Comparison of ENCODE assay signal across 17 cellular contexts in the genomic region with DNA sequence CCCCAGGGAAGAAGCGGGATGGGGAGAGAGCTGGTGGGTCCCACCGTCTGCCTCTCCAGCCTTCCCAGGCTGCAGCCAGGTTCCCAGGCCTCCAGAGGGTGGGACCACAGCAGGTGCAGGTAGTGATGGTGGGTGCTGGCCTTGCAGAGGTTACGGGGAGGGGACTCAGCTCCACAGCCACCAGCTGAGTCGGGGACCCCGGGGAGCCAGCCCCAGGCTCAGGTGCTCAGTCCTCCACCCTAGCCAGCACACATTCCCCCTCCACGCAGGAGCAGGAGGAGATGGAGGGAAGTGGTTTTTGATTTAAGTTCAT. TPM values are rescaled to one million over a fixed set of nuclear protein-coding genes. Genes with fewer than 3 reads are reported as not detected.
A peak's percentile ranks its signal among the peaks of the same experiment; 100 is the strongest.
DNase-seq lines count a peak whose midpoint lies in the region; ATAC-seq, FAIRE-seq and TF ChIP-seq lines count a peak whose summit lies in the region.
"Had no signal": no experiment of that assay in that cellular context is flagged by ENCODE, and none has a peak within 500 bp of the region (broad histone marks: within the 10 kb centered on the region; RNA-seq: fewer than 3 reads in every experiment).

No MANE protein-coding gene starts in this region.

- H3K4me3 Mint-ChIP-seq in GM23338 (peak overlapping the region; percentile 55; the same call in 1 of the 3 replicates), neural crest cell (peak overlapping the region; percentile 78)
- H3K4me3 Mint-ChIP-seq: stimulated activated naive CD8-positive, alpha-beta T cell treated with anti-CD3 and anti-CD28 coated beads, Interleukin-15, amount 100 ng/mL, for 72 hours; T-helper 1 cell treated with Interleukin-12 subunit alpha and Interleukin-12 subunit beta and Interleukin-4 antibody, amounts not matched to agents 30 μg/mL and 1 μg/mL, for 36 hours had no signal

- H3K9me3 ChIP-seq in K562 (replicated peaks; ENCODE audit: control insufficient read depth, insufficient read depth, low read depth, low read length), result no peaks in the 10 kb centered on the region
- H3K9me3 ChIP-seq: body of pancreas, mucosa of descending colon had no signal

- no peaks in the 10 kb centered on the region for H3K9me2 ChIP-seq in GM23338 (ENCODE audit: insufficient read depth)

- intact Hi-C loops in K562 (cut with micrococcal nuclease), result no loop called here

- ATAC-seq in GM23338 (no peak), K562 (no peak), HG02571 (IDR thresholded peaks at IDR 0.05; ENCODE audit: unreplicated experiment) (no peak), HG02759 (IDR thresholded peaks at IDR 0.05; ENCODE audit: unreplicated experiment) (no peak)
- ATAC-seq: mucosa of descending colon; stimulated activated naive CD8-positive, alpha-beta T cell treated with anti-CD3 and anti-CD28 coated beads, Interleukin-15, amount 100 ng/mL, for 72 hours had no signal

- H3K36me3 ChIP-seq in GM23338 (ENCODE audit: insufficient read depth) (no peaks in the 10 kb centered on the region; the same call in 1 of the 2 replicates), K562 (ENCODE audit: control insufficient read depth, insufficient read depth, low read length) (peaks cover 49% of the 10 kb centered on the region; the same call in 2 of the 3 replicates)

- CTCF ChIA-PET in K562 (lab: Yijun Ruan, JAX; ENCODE audit: low intra/inter-chr PET ratio), result interaction anchor here (1.0 kb wide), 1 partner anchor 354 kb away, joined by 3 read pairs; no protein-coding TSS in a partner anchor

- H3K27ac ChIP-seq in GM23338 (ENCODE audit: low read depth), result no peak overlapping the region
- H3K27ac ChIP-seq in K562 (ENCODE audit: extremely low read depth, low read depth, low read length), result no peak overlapping the region

- no peaks in the 10 kb centered on the region for H3K79me2 ChIP-seq in GM23338 (replicated peaks; ENCODE audit: insufficient read depth)
- no peaks in the 10 kb centered on the region for H3K79me2 ChIP-seq in K562 (ENCODE audit: control insufficient read depth, insufficient read depth, low read length)

- peaks cover 19% of the 10 kb centered on the region; the same call in 1 of the 2 replicates for H3K27me3 ChIP-seq in GM23338 (ENCODE audit: insufficient read depth)
- no peaks in the 10 kb centered on the region for H3K27me3 ChIP-seq in K562 (ENCODE audit: control insufficient read depth in 2 of 2, insufficient read depth in 2 of 2, low read length in 2 of 2)
- H3K27me3 ChIP-seq: body of pancreas had no signal

- peaks cover 18% of the 10 kb centered on the region for H3F3A ChIP-seq in GM23338 (replicated peaks; ENCODE audit: low read depth)

- no peak overlapping the region for H2AFZ ChIP-seq in GM23338
- H2AFZ ChIP-seq in K562 (ENCODE audit: low read depth, low read length), result no peak overlapping the region

- H3K4me2 ChIP-seq in GM23338, result no peak overlapping the region; the same call in 1 of the 2 replicates
- H3K4me2 ChIP-seq in K562 (ENCODE audit: insufficient read depth, low read length), result no peak overlapping the region

- no peak for FAIRE-seq in K562 (lab: Jason Lieb, UNC)
- FAIRE-seq: RCC 7860 had no signal

- TF ChIP-seq RAD21 in K562 (CRISPR knock-in tag; conservative IDR thresholded peaks at IDR 0.05 in 1 of 2, IDR thresholded peaks at IDR 0.05 in 1 of 2), result no peak

- H3K9me3 Mint-ChIP-seq in GM23338 (no peaks in the 10 kb centered on the region), neural crest cell (no peaks in the 10 kb centered on the region)
- H3K9me3 Mint-ChIP-seq: CD14-positive monocyte; immature natural killer cell; stimulated activated naive CD8-positive, alpha-beta T cell treated with anti-CD3 and anti-CD28 coated beads, Interleukin-15, amount 100 ng/mL, for 72 hours; T-helper 1 cell treated with Interleukin-12 subunit alpha and Interleukin-12 subunit beta and Interleukin-4 antibody, amounts not matched to agents 30 μg/mL and 1 μg/mL, for 36 hours had no signal

- POLR2A ChIA-PET in K562 (lab: Yijun Ruan, JAX), result no interaction called here

- DNase-seq in GM23338 (ENCODE audit: low spot score), result no peak
- DNase-seq in K562 (ENCODE audit: extremely low read depth in 1 of 4, low spot score in 3 of 4), result no peak
- no peak for DNase-seq in neural crest cell (ENCODE audit: low read depth, low spot score)
- DNase-seq in stimulated activated CD4-positive, alpha-beta T cell treated with anti-CD3 and anti-CD28 coated beads, Interleukin-4, amount 100 ng/mL, for 24 hours, result no peak
- DNase-seq: activated CD4-positive, alpha-beta T cell treated with anti-CD3 and anti-CD28 coated beads, Interleukin-2, amount 50 U/mL, for 1 hour; activated effector memory CD4-positive, alpha-beta T cell treated with Interleukin-2 at 50 U/mL for 16 hours; foreskin melanocyte; NCI-H510A treated with DMSO at 0.1 percent for 48 hours had no signal

- TF ChIP-seq CTCF in GM23338 (conservative IDR thresholded peaks at IDR 0.05; ENCODE audit: low read depth in 2 of 2) (no peak), K562 (IDR thresholded peaks at IDR 0.05 in 2 of 3, conservative IDR thresholded peaks at IDR 0.05 in 1 of 3; ENCODE audit: insufficient read depth in 2 of 3, low read depth in 1 of 3, low read length in 3 of 3) (no peak), neural crest cell (conservative IDR thresholded peaks at IDR 0.05) (no peak)

- BruUV-seq in K562 (replicated peaks; lab: Mats Ljungman, UMichigan), result TSS peak; percentile 47

- no peak overlapping the region for H3K27ac Mint-ChIP-seq in GM23338
- H3K27ac Mint-ChIP-seq in neural crest cell (ENCODE audit: unreplicated experiment), result no peak overlapping the region

- no peak for TF ChIP-seq POLR2A in K562 (conservative IDR thresholded peaks at IDR 0.05)

- peaks cover 5% of the 10 kb centered on the region; the same call in 1 of the 2 replicates for H3K4me1 ChIP-seq in GM23338 (ENCODE audit: insufficient read depth)
- peaks cover 3 to 62% of the 10 kb centered on the region in 2 experiments; a peak in 4 of 5 replicates for H3K4me1 ChIP-seq in K562 (replicated peaks in 1 of 2; ENCODE audit: control insufficient read depth in 2 of 2, insufficient read depth in 2 of 2, low read length in 2 of 2)

- H3K4me1 Mint-ChIP-seq in GM23338 (peaks cover 15% of the 10 kb centered on the region; the same call in 2 of the 3 replicates), neural crest cell (peaks cover 18% of the 10 kb centered on the region)

- H4K20me1 ChIP-seq in GM23338 (replicated peaks; ENCODE audit: insufficient read depth) (no peaks in the 10 kb centered on the region; the same call in 1 of the 2 replicates), K562 (replicated peaks; ENCODE audit: control insufficient read depth, insufficient read depth, low read length) (no peaks in the 10 kb centered on the region)

- H3K27me3 Mint-ChIP-seq in GM23338 (ENCODE audit: insufficient read depth, low read depth, poor library complexity), result peaks cover 21% of the 10 kb centered on the region
- H3K27me3 Mint-ChIP-seq in neural crest cell (ENCODE audit: low read depth), result peaks cover 7% of the 10 kb centered on the region
- H3K27me3 Mint-ChIP-seq: stimulated activated naive CD8-positive, alpha-beta T cell treated with anti-CD3 and anti-CD28 coated beads, Interleukin-15, amount 100 ng/mL, for 72 hours had no signal

- in situ Hi-C loops in K562 (cut with MboI), result no loop called here

- no peak for TF ChIP-seq EP300 in K562 (IDR thresholded peaks at IDR 0.05; ENCODE audit: low read length)

- H3K36me3 Mint-ChIP-seq in GM23338 (ENCODE audit: low read depth) (peaks cover 15% of the 10 kb centered on the region), neural crest cell (ENCODE audit: low read depth) (no peaks in the 10 kb centered on the region)
- H3K36me3 Mint-ChIP-seq: immature natural killer cell had no signal

- H3K9ac ChIP-seq in K562 (ENCODE audit: insufficient read depth in 1 of 2, low read depth in 2 of 2, low read length in 2 of 2), result peak overlapping the region in 1 of 2 experiments; percentile 75; a peak in 2 of 4 replicates

- 90% methylated on average over 4 of the region's 6 CpGs for WGBS in K562 (ENCODE audit: insufficient coverage, low coverage, missing lambda C conversion rate)

- no peak overlapping the region for H3K4me3 ChIP-seq in GM23338
- no peak overlapping the region for H3K4me3 ChIP-seq in K562
- H3K4me3 ChIP-seq: body of pancreas, mucosa of descending colon had no signal

- peaks cover 3% of the 10 kb centered on the region for H3K9me1 ChIP-seq in K562 (ENCODE audit: control insufficient read depth, insufficient read depth, low read length)

RNA-seq across cellular contexts. Expression of gene TP53I13, which starts 5.0 kb away (rescaled TPM):
- 28.6 and 38.9 TPM in 2 replicates for total RNA-seq in GM23338 (2014; rRNA removed; shearing (Covaris generic))
- polyA plus RNA-seq in GM23338 (2016; fragmentation: Nextera tagmentation; extraction: Ambion mirVana), result 21.0 and 21.4 TPM in 2 replicates
- total RNA-seq in K562 (2011; cell fraction: chromatin; rRNA removed; ENCODE audit: low replicate concordance), result 13.5 and 50.0 TPM in 2 replicates
- total RNA-seq in K562 (2011; cell fraction: nucleolus; rRNA removed), result 63.0 and 73.5 TPM in 2 replicates
- 36.1 and 46.0 TPM in 2 replicates for total RNA-seq in K562 (2011; cell fraction: nucleoplasm; rRNA removed)
- total RNA-seq in K562 (2014; rRNA removed), result 25.2 and 27.6 TPM in 2 replicates
- 1.8 and 3.3 TPM in 2 replicates for total RNA-seq in K562 (2014; rRNA removed; fragmentation: Illumina TruSeq; extraction: Trizol)
- total RNA-seq in K562 (2015; rRNA removed; fragmentation: Illumina TruSeq; extraction: Trizol), result 13.0 and 13.9 TPM in 2 replicates
- total RNA-seq in K562 (2021), result 24.5 and 28.3 TPM in 2 replicates
- 9.1 and 10.3 TPM in 2 replicates for polyA plus RNA-seq in K562 (2011; rRNA removed)
- polyA plus RNA-seq in K562 (2011; cell fraction: cytosol; rRNA removed), result 9.9 and 48.3 TPM in 2 replicates
- 48.7 and 101 TPM in 2 replicates for polyA plus RNA-seq in K562 (2011; cell fraction: nucleus; rRNA removed)
- polyA plus RNA-seq in K562 (2012), result 16.9 and 38.4 TPM in 2 replicates
- 4.7 and 13.5 TPM in 2 replicates for polyA plus RNA-seq in K562 (2014; fragmentation: Illumina TruSeq; extraction: Trizol)
- polyA plus RNA-seq in K562 (2014; fragmentation: Nextera tagmentation; extraction: Ambion mirVana), result under 1 TPM; 0.08 to 0.13 TPM
- polyA plus RNA-seq in K562 (2014; rRNA removed), result 23.8 and 27.2 TPM in 2 replicates
- 1.5 and 4.3 TPM in 2 replicates for polyA minus RNA-seq in K562 (2011; rRNA and poly(A)+ RNA removed)
- 16.0 and 22.0 TPM in 2 replicates for polyA minus RNA-seq in K562 (2011; cell fraction: cytosol; rRNA and poly(A)+ RNA removed)
- polyA minus RNA-seq in K562 (2011; cell fraction: nucleus; rRNA and poly(A)+ RNA removed), result 17.6 and 17.8 TPM in 2 replicates
- total RNA-seq in neural crest cell, result 34.3 and 35.0 TPM in 2 replicates

RNA-seq across cellular contexts. Expression of gene ABHD15, which starts 6.7 kb away (rescaled TPM):
- 2.5 and 2.6 TPM in 2 replicates for total RNA-seq in GM23338 (2014; rRNA removed; shearing (Covaris generic))
- polyA plus RNA-seq in GM23338 (2016; fragmentation: Nextera tagmentation; extraction: Ambion mirVana) (0.27 and 0.92 TPM in 2 replicates), K562 (2011; rRNA removed) (0.85 and 1.8 TPM in 2 replicates), K562 (2014; fragmentation: Illumina TruSeq; extraction: Trizol) (2.4 and 2.5 TPM in 2 replicates), K562 (2014; fragmentation: Nextera tagmentation; extraction: Ambion mirVana) (under 1 TPM; 0.85 to 0.97 TPM), K562 (2014; rRNA removed) (2.1 and 2.9 TPM in 2 replicates)
- 4.0 and 8.2 TPM in 2 replicates for total RNA-seq in K562 (2011; cell fraction: chromatin; rRNA removed; ENCODE audit: low replicate concordance)
- total RNA-seq in K562 (2011; cell fraction: nucleolus; rRNA removed), result 6.7 and 7.8 TPM in 2 replicates
- total RNA-seq in K562 (2011; cell fraction: nucleoplasm; rRNA removed), result 4.4 and 5.1 TPM in 2 replicates
- total RNA-seq in K562 (2014; rRNA removed) (2.4 and 3.1 TPM in 2 replicates), K562 (2014; rRNA removed; fragmentation: Illumina TruSeq; extraction: Trizol) (2.0 and 2.2 TPM in 2 replicates), K562 (2015; rRNA removed; fragmentation: Illumina TruSeq; extraction: Trizol) (3.8 and 4.2 TPM in 2 replicates), K562 (2021) (4.0 and 4.2 TPM in 2 replicates), neural crest cell (3.7 and 4.2 TPM in 2 replicates)
- 0.83 and 3.0 TPM in 2 replicates for polyA plus RNA-seq in K562 (2011; cell fraction: cytosol; rRNA removed)
- 1.4 and 2.9 TPM in 2 replicates for polyA plus RNA-seq in K562 (2011; cell fraction: nucleus; rRNA removed)
- 3.2 and 5.4 TPM in 2 replicates for polyA plus RNA-seq in K562 (2012)
- 1.6 and 3.6 TPM in 2 replicates for polyA minus RNA-seq in K562 (2011; rRNA and poly(A)+ RNA removed)
- 1.5 and 2.9 TPM in 2 replicates for polyA minus RNA-seq in K562 (2011; cell fraction: cytosol; rRNA and poly(A)+ RNA removed)
- polyA minus RNA-seq in K562 (2011; cell fraction: nucleus; rRNA and poly(A)+ RNA removed), result 1.7 and 2.8 TPM in 2 replicates

RNA-seq across cellular contexts. Expression of gene GIT1, which starts 15.9 kb away (rescaled TPM):
- 48.2 and 60.9 TPM in 2 replicates for total RNA-seq in GM23338 (2014; rRNA removed; shearing (Covaris generic))
- polyA plus RNA-seq in GM23338 (2016; fragmentation: Nextera tagmentation; extraction: Ambion mirVana) (15.9 and 16.2 TPM in 2 replicates), K562 (2011; rRNA removed) (15.9 and 16.5 TPM in 2 replicates), K562 (2014; fragmentation: Illumina TruSeq; extraction: Trizol) (29.9 and 31.2 TPM in 2 replicates), K562 (2014; fragmentation: Nextera tagmentation; extraction: Ambion mirVana) (under 1 TPM; 0.35 to 0.38 TPM), K562 (2014; rRNA removed) (21.4 and 21.6 TPM in 2 replicates)
- total RNA-seq in K562 (2011; cell fraction: chromatin; rRNA removed; ENCODE audit: low replicate concordance), result 26.1 and 92.6 TPM in 2 replicates
- 53.0 and 61.9 TPM in 2 replicates for total RNA-seq in K562 (2011; cell fraction: nucleolus; rRNA removed)
- 24.8 and 33.5 TPM in 2 replicates for total RNA-seq in K562 (2011; cell fraction: nucleoplasm; rRNA removed)
- total RNA-seq in K562 (2014; rRNA removed) (22.6 and 27.5 TPM in 2 replicates), K562 (2014; rRNA removed; fragmentation: Illumina TruSeq; extraction: Trizol) (7.2 and 11.4 TPM in 2 replicates), K562 (2015; rRNA removed; fragmentation: Illumina TruSeq; extraction: Trizol) (17.1 and 17.3 TPM in 2 replicates), K562 (2021) (31.3 and 35.3 TPM in 2 replicates), neural crest cell (89.3 and 96.5 TPM in 2 replicates)
- polyA plus RNA-seq in K562 (2011; cell fraction: cytosol; rRNA removed), result 12.4 and 42.3 TPM in 2 replicates
- polyA plus RNA-seq in K562 (2011; cell fraction: nucleus; rRNA removed), result 30.8 and 82.9 TPM in 2 replicates
- polyA plus RNA-seq in K562 (2012), result 22.2 and 29.8 TPM in 2 replicates
- 7.8 and 14.8 TPM in 2 replicates for polyA minus RNA-seq in K562 (2011; rRNA and poly(A)+ RNA removed)
- polyA minus RNA-seq in K562 (2011; cell fraction: cytosol; rRNA and poly(A)+ RNA removed), result 22.0 and 24.6 TPM in 2 replicates
- 21.4 and 31.9 TPM in 2 replicates for polyA minus RNA-seq in K562 (2011; cell fraction: nucleus; rRNA and poly(A)+ RNA removed)

RNA-seq across cellular contexts. Expression of gene ANKRD13B, which starts 19.4 kb away (rescaled TPM):
- 55.0 and 57.4 TPM in 2 replicates for total RNA-seq in GM23338 (2014; rRNA removed; shearing (Covaris generic))
- 8.2 and 9.6 TPM in 2 replicates for polyA plus RNA-seq in GM23338 (2016; fragmentation: Nextera tagmentation; extraction: Ambion mirVana)
- total RNA-seq in K562 (2011; cell fraction: chromatin; rRNA removed; ENCODE audit: low replicate concordance), result 17.2 and 53.9 TPM in 2 replicates
- total RNA-seq in K562 (2011; cell fraction: nucleolus; rRNA removed), result 37.9 and 41.4 TPM in 2 replicates
- 20.8 and 22.1 TPM in 2 replicates for total RNA-seq in K562 (2011; cell fraction: nucleoplasm; rRNA removed)
- 15.8 and 17.1 TPM in 2 replicates for total RNA-seq in K562 (2014; rRNA removed)
- total RNA-seq in K562 (2014; rRNA removed; fragmentation: Illumina TruSeq; extraction: Trizol), result 2.5 and 3.5 TPM in 2 replicates
- total RNA-seq in K562 (2015; rRNA removed; fragmentation: Illumina TruSeq; extraction: Trizol), result 4.3 and 5.0 TPM in 2 replicates
- total RNA-seq in K562 (2021), result 22.3 and 28.1 TPM in 2 replicates
- 4.6 and 6.5 TPM in 2 replicates for polyA plus RNA-seq in K562 (2011; rRNA removed)
- polyA plus RNA-seq in K562 (2011; cell fraction: cytosol; rRNA removed), result 3.9 and 14.6 TPM in 2 replicates
- 28.4 and 73.6 TPM in 2 replicates for polyA plus RNA-seq in K562 (2011; cell fraction: nucleus; rRNA removed)
- 9.4 and 11.3 TPM in 2 replicates for polyA plus RNA-seq in K562 (2012)
- 10.3 and 11.7 TPM in 2 replicates for polyA plus RNA-seq in K562 (2014; fragmentation: Illumina TruSeq; extraction: Trizol)
- under 1 TPM; 0.15 to 0.59 TPM for polyA plus RNA-seq in K562 (2014; fragmentation: Nextera tagmentation; extraction: Ambion mirVana)
- 14.2 and 15.6 TPM in 2 replicates for polyA plus RNA-seq in K562 (2014; rRNA removed)
- polyA minus RNA-seq in K562 (2011; rRNA and poly(A)+ RNA removed), result 2.5 and 3.7 TPM in 2 replicates
- 8.7 and 9.4 TPM in 2 replicates for polyA minus RNA-seq in K562 (2011; cell fraction: cytosol; rRNA and poly(A)+ RNA removed)
- 11.3 and 11.8 TPM in 2 replicates for polyA minus RNA-seq in K562 (2011; cell fraction: nucleus; rRNA and poly(A)+ RNA removed)
- 65.0 and 70.0 TPM in 2 replicates for total RNA-seq in neural crest cell
- polyA plus RNA-seq: CD14-positive monocyte had no signal

RNA-seq across cellular contexts. Expression of gene CORO6, which starts 49.2 kb away (rescaled TPM):
- 5.0 and 5.2 TPM in 2 replicates for total RNA-seq in GM23338 (2014; rRNA removed; shearing (Covaris generic))
- polyA plus RNA-seq in GM23338 (2016; fragmentation: Nextera tagmentation; extraction: Ambion mirVana) (2.5 and 2.6 TPM in 2 replicates), K562 (2011; rRNA removed) (9.8 and 11.9 TPM in 2 replicates), K562 (2014; fragmentation: Illumina TruSeq; extraction: Trizol) (2.4 and 3.1 TPM in 2 replicates), K562 (2014; fragmentation: Nextera tagmentation; extraction: Ambion mirVana) (under 1 TPM; 0.04 to 0.11 TPM), K562 (2014; rRNA removed) (6.6 and 9.1 TPM in 2 replicates)
- total RNA-seq in K562 (2011; cell fraction: chromatin; rRNA removed; ENCODE audit: low replicate concordance), result 15.2 and 53.0 TPM in 2 replicates
- total RNA-seq in K562 (2011; cell fraction: nucleolus; rRNA removed), result 19.7 and 21.4 TPM in 2 replicates
- 13.7 and 15.3 TPM in 2 replicates for total RNA-seq in K562 (2011; cell fraction: nucleoplasm; rRNA removed)
- total RNA-seq in K562 (2014; rRNA removed) (2.8 and 2.9 TPM in 2 replicates), K562 (2014; rRNA removed; fragmentation: Illumina TruSeq; extraction: Trizol) (0.47 and 0.64 TPM in 2 replicates), K562 (2015; rRNA removed; fragmentation: Illumina TruSeq; extraction: Trizol) (1.7 and 2.5 TPM in 2 replicates), K562 (2021) (4.4 TPM in 2 replicates), neural crest cell (2.7 and 3.1 TPM in 2 replicates)
- polyA plus RNA-seq in K562 (2011; cell fraction: cytosol; rRNA removed), result 4.9 and 9.8 TPM in 2 replicates
- polyA plus RNA-seq in K562 (2011; cell fraction: nucleus; rRNA removed), result 96.7 and 310 TPM in 2 replicates
- 4.9 and 6.6 TPM in 2 replicates for polyA plus RNA-seq in K562 (2012)
- polyA minus RNA-seq in K562 (2011; rRNA and poly(A)+ RNA removed), result 5.3 and 14.2 TPM in 2 replicates
- 2.5 and 5.4 TPM in 2 replicates for polyA minus RNA-seq in K562 (2011; cell fraction: cytosol; rRNA and poly(A)+ RNA removed)
- polyA minus RNA-seq in K562 (2011; cell fraction: nucleus; rRNA and poly(A)+ RNA removed), result 15.4 and 24.0 TPM in 2 replicates
- polyA plus RNA-seq: CD14-positive monocyte had no signal
